ENCODE assay signal across 8 cellular contexts in the genomic region with DNA sequence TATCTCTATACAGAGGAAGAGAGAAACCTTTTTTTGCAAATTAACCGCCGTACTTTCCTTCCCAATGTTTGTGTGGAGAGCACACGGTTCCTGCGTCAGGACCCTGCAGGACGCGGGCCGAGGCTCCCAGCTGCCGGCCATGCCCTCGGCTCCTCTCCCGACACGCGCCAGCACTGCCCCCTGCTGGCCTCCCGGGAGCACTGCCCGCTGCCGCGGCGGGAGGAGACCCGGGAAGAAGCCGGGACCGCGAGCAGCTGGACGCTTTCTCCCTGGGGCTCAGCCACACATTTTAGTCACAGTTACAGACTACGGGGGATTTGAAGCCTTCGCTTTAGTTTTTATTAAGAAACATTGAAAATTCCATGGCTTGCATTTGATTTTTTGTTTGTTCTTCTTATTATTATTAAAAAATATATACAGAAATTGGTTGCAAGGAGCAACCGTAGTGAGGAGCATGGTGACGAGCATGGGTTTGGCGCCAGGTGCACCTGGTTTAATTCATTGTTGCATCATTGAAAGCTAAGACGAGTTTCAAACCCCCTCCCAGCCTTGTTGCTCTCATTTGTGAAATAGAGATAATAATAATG.
DNase-seq lines count a peak whose midpoint lies in the region; ATAC-seq and TF ChIP-seq lines count a peak whose summit lies in the region.

No MANE protein-coding gene starts in this region.

- intact Hi-C loops in esophagus muscularis mucosa (cut with DNase I): no loop called here

- peak; percentile 88 for ATAC-seq in HG03342 (IDR thresholded peaks at IDR 0.05; ENCODE audit: unreplicated experiment)
- ATAC-seq in naive thymus-derived CD8-positive, alpha-beta T cell: no peak

- H3K27ac Mint-ChIP-seq in naive thymus-derived CD8-positive, alpha-beta T cell: no peak overlapping the region

- peak; percentile 64 to 91 (median 86) for TF ChIP-seq CTCF in esophagus muscularis mucosa (IDR thresholded peaks at IDR 0.05)

- H3K9me3 ChIP-seq in esophagus muscularis mucosa: peaks cover 0 to 6% (median 0%) of the 10 kb centered on the region in 4 donors

- no peaks in the 10 kb centered on the region for H3K4me1 Mint-ChIP-seq in naive thymus-derived CD8-positive, alpha-beta T cell

- TF ChIP-seq EP300 in esophagus muscularis mucosa (IDR thresholded peaks at IDR 0.05): no peak

- peaks cover 0 to 6% (median 0%) of the 10 kb centered on the region in 3 donors for H3K36me3 Mint-ChIP-seq in naive thymus-derived CD8-positive, alpha-beta T cell

- H3K9me3 Mint-ChIP-seq in naive thymus-derived CD8-positive, alpha-beta T cell: peaks cover 0 to 8% (median 2%) of the 10 kb centered on the region in 9 donors

- H3K27me3 Mint-ChIP-seq in naive thymus-derived CD8-positive, alpha-beta T cell: peaks cover 7 to 40% (median 29%) of the 10 kb centered on the region in 5 donors

- no peak overlapping the region for H3K4me3 ChIP-seq in esophagus muscularis mucosa

- H3K36me3 ChIP-seq in esophagus muscularis mucosa: no peaks in the 10 kb centered on the region

- 7% methylated on average over 24 of the region's 28 CpGs for WGBS in esophagus muscularis mucosa

- no peak for TF ChIP-seq POLR2A in esophagus muscularis mucosa (IDR thresholded peaks at IDR 0.05; ENCODE audit: low read depth)

- DNase-seq in C1 segment of cervical spinal cord (lab: John Stamatoyannopoulos, UW): peak in 12 of 14 donors; percentile 15 to 85 (median 42)
- DNase-seq in GM19238 (ENCODE audit: insufficient read length, low spot score): peak; percentile 65
- DNase-seq in NCI-H524 treated with DMSO at 0.1 percent for 48 hours (lab: John Stamatoyannopoulos, UW): peak; percentile 24
- peak; percentile 50 for DNase-seq in activated CD8-positive, alpha-beta memory T cell treated with anti-CD3 and anti-CD28 coated beads, Interleukin-2, amount 50 U/mL, for 4 hours
- DNase-seq in esophagus muscularis mucosa (ENCODE audit: extremely low spot score): peak; percentile 91
- DNase-seq in naive thymus-derived CD8-positive, alpha-beta T cell: peak in 8 of 10 donors; percentile 8 to 55 (median 31)
- peak in 46 of 49 donors; percentile 5 to 86 (median 54) for DNase-seq in substantia nigra (lab: John Stamatoyannopoulos, UW)

- peaks cover 0 to 9% (median 6%) of the 10 kb centered on the region in 4 donors for H3K4me1 ChIP-seq in esophagus muscularis mucosa

- POLR2A ChIA-PET in naive thymus-derived CD8-positive, alpha-beta T cell (lab: Charles Lee): no interaction called here

- no peak overlapping the region for H3K4me3 Mint-ChIP-seq in naive thymus-derived CD8-positive, alpha-beta T cell

- H3K27me3 ChIP-seq in esophagus muscularis mucosa: peaks cover 0 to 19% (median 0%) of the 10 kb centered on the region in 4 donors

- no peak overlapping the region for H3K27ac ChIP-seq in esophagus muscularis mucosa (replicated peaks in 1 of 4)
- H3K27ac ChIP-seq in substantia nigra (ENCODE audit: low read depth, low read length, poor library complexity, severe bottlenecking): no peak overlapping the region

Comparison
In these comparisons a context has a peak if more than half of its experiments do, and no peak if none do; other contexts are left out.
1. DNase-seq: peak in every context shown above with its lines; median percentile 91 in esophagus muscularis mucosa; 65 in GM19238; 54 in substantia nigra; 50 in activated CD8-positive, alpha-beta memory T cell treated with anti-CD3 and anti-CD28 coated beads, Interleukin-2, amount 50 U/mL, for 4 hours; 42 in C1 segment of cervical spinal cord; 31 in naive thymus-derived CD8-positive, alpha-beta T cell; 24 in NCI-H524 treated with DMSO at 0.1 percent for 48 hours.